Comparison of ENCODE assay signal across 15 cellular contexts in the genomic region with DNA sequence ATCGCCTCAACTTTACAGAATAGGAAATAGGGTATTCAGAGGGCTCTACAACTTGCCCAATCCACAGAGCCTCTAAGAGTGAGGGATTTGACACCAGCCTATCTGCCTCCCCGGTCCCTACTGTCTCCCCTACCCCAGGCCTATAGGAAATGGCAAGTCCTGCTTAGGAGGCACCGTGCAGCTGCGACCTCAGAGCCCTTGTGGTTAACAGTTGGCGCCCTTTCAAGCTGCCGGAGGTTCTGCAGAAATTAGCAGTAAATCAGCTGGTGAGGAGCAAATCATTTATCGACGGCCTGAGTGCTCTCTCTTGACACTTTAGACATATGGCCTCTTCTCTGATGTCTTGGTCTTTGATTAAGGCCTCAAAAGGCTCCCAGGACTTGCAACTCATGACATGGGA.
DNase-seq lines count a peak whose midpoint lies in the region; ATAC-seq, FAIRE-seq and TF ChIP-seq lines count a peak whose summit lies in the region.
"Had no signal": no experiment of that assay in that cellular context is flagged by ENCODE, and none has a peak within 500 bp of the region (broad histone marks: within the 10 kb centered on the region; RNA-seq: fewer than 3 reads in every experiment).

No MANE protein-coding gene starts in this region.

- H3K4me3 ChIP-seq in fibroblast of villous mesenchyme (ENCODE audit: low read depth, low read length), result no peak overlapping the region
- H3K4me3 ChIP-seq in WERI-Rb-1 (ENCODE audit: low read depth, low read length), result no peak overlapping the region
- no peak overlapping the region for H3K4me3 ChIP-seq in H7 (ENCODE audit: insufficient read depth, low read depth, low read length)
- H3K4me3 ChIP-seq: breast epithelium had no signal

- H3K9me3 ChIP-seq in WERI-Rb-1 (ENCODE audit: severe bottlenecking), result no peaks in the 10 kb centered on the region
- H3K9me3 ChIP-seq: breast epithelium had no signal

- H3K27me3 Mint-ChIP-seq in stimulated activated naive CD8-positive, alpha-beta T cell treated with anti-CD3 and anti-CD28 coated beads, Interleukin-15, amount 100 ng/mL, for 72 hours, result no peaks in the 10 kb centered on the region

- H3K36me3 ChIP-seq in WERI-Rb-1, result no peaks in the 10 kb centered on the region
- H3K36me3 ChIP-seq in H7 (replicated peaks; ENCODE audit: control insufficient read depth, insufficient read depth, low read length), result no peaks in the 10 kb centered on the region
- H3K36me3 ChIP-seq: breast epithelium had no signal

- no peaks in the 10 kb centered on the region for H3K9me3 Mint-ChIP-seq in stimulated activated naive CD8-positive, alpha-beta T cell treated with anti-CD3 and anti-CD28 coated beads, Interleukin-15, amount 100 ng/mL, for 72 hours

- H3K27me3 ChIP-seq in WERI-Rb-1 (ENCODE audit: insufficient read depth, low read depth, severe bottlenecking), result no peaks in the 10 kb centered on the region
- no peaks in the 10 kb centered on the region for H3K27me3 ChIP-seq in H7 (ENCODE audit: control insufficient read depth, insufficient read depth, low read length)
- H3K27me3 ChIP-seq: breast epithelium had no signal

- TF ChIP-seq CTCF in fibroblast of villous mesenchyme (IDR thresholded peaks at IDR 0.05; ENCODE audit: insufficient read depth, low read depth, low read length) (no peak), WERI-Rb-1 (IDR thresholded peaks at IDR 0.05; ENCODE audit: low read depth, low read length) (no peak)

- peak; percentile 33 for DNase-seq in stimulated activated naive CD8-positive, alpha-beta T cell treated with anti-CD3 and anti-CD28 coated beads, Interleukin-15, Interleukin-2, amounts not matched to agents 100 U/mL and 50 U/mL, for 24 hours
- DNase-seq in stimulated activated naive CD8-positive, alpha-beta T cell treated with anti-CD3 and anti-CD28 coated beads, Interleukin-15, amount 100 ng/mL, for 72 hours, result no peak
- DNase-seq in RPMI8226, result peak; percentile 56
- DNase-seq in fibroblast of villous mesenchyme (ENCODE audit: low read depth), result peak; percentile 8
- DNase-seq in WERI-Rb-1, result no peak
- DNase-seq in islet precursor cell, result no peak
- DNase-seq in frontal cortex (ENCODE audit: low spot score in 2 of 2), result no peak
- no peak for DNase-seq in H7
- DNase-seq: midbrain, Right ventricle myocardium superior had no signal

- H3K27ac ChIP-seq in WERI-Rb-1, result no peak overlapping the region
- H3K27ac ChIP-seq: breast epithelium, parathyroid adenoma had no signal

- FAIRE-seq in frontal cortex (lab: Jason Lieb, UNC), result no peak
- FAIRE-seq: GM19239, keratinocyte, TTC549 had no signal

- H3K27ac Mint-ChIP-seq in stimulated activated naive CD8-positive, alpha-beta T cell treated with anti-CD3 and anti-CD28 coated beads, Interleukin-15, amount 100 ng/mL, for 72 hours, result peak overlapping the region in 1 of 2 donors; percentile 68

- peak; percentile 62 for ATAC-seq in stimulated activated naive CD8-positive, alpha-beta T cell treated with anti-CD3 and anti-CD28 coated beads, Interleukin-15, Interleukin-2, amounts not matched to agents 100 U/mL and 50 U/mL, for 24 hours
- ATAC-seq in stimulated activated naive CD8-positive, alpha-beta T cell treated with anti-CD3 and anti-CD28 coated beads, Interleukin-15, amount 100 ng/mL, for 72 hours, result no peak

- H3K4me3 Mint-ChIP-seq in stimulated activated naive CD8-positive, alpha-beta T cell treated with anti-CD3 and anti-CD28 coated beads, Interleukin-15, amount 100 ng/mL, for 72 hours, result no peak overlapping the region

- H3K4me1 Mint-ChIP-seq in stimulated activated naive CD8-positive, alpha-beta T cell treated with anti-CD3 and anti-CD28 coated beads, Interleukin-15, amount 100 ng/mL, for 72 hours, result peaks cover 36% of the 10 kb centered on the region

Comparison
In these comparisons a context has a peak if more than half of its experiments do, and no peak if none do; other contexts are left out.
1. DNase-seq: peak in stimulated activated naive CD8-positive, alpha-beta T cell treated with anti-CD3 and anti-CD28 coated beads, Interleukin-15, Interleukin-2, amounts not matched to agents 100 U/mL and 50 U/mL, for 24 hours (single experiment), RPMI8226 (single experiment) and fibroblast of villous mesenchyme (single experiment); none in stimulated activated naive CD8-positive, alpha-beta T cell treated with anti-CD3 and anti-CD28 coated beads, Interleukin-15, amount 100 ng/mL, for 72 hours (0 of 2), WERI-Rb-1 (single experiment), islet precursor cell (single experiment), frontal cortex (0 of 2) and H7 (single experiment).